Comparison of ENCODE assay signal across 16 cellular contexts in the genomic region with DNA sequence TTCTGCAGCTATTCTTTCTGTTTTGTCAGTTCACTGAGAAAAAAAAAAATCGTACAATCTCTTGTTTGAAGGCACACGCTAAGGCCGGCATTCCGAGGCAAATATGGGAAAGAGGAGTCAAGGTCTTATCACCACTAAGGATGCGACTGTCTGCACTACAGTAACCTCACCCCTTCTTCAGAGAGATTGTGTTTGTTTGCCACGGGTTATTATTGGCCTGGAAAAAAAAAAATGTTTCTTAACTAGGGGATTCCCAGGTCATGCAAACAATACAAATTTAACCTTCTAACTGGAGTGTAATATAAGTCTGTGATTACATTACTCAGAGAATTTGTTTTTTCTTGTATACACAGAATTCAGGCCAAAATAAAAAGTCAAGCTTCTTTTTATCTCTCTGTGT.
DNase-seq lines count a peak whose midpoint lies in the region; ATAC-seq, FAIRE-seq and TF ChIP-seq lines count a peak whose summit lies in the region.
"Had no signal": no experiment of that assay in that cellular context is flagged by ENCODE, and none has a peak within 500 bp of the region (broad histone marks: within the 10 kb centered on the region; RNA-seq: fewer than 3 reads in every experiment).

No MANE protein-coding gene starts in this region.

- no peaks in the 10 kb centered on the region for H3K27me3 ChIP-seq in right lobe of liver
- H3K27me3 ChIP-seq in HepG2 (ENCODE audit: control insufficient read depth in 1 of 2, insufficient read depth in 2 of 2, low read length in 2 of 2) = no peaks in the 10 kb centered on the region
- no peaks in the 10 kb centered on the region for H3K27me3 ChIP-seq in MM.1S (replicated peaks; ENCODE audit: insufficient read depth, low read length)
- H3K27me3 ChIP-seq: gastrocnemius medialis, suprapubic skin had no signal

- H3K79me2 ChIP-seq in HepG2 (ENCODE audit: insufficient read depth, low read length) (no peaks in the 10 kb centered on the region), MM.1S (ENCODE audit: low read length) (no peaks in the 10 kb centered on the region)
- H3K79me2 ChIP-seq: parathyroid adenoma had no signal

- no TSS peak for BruUV-seq in HepG2 (replicated peaks; lab: Mats Ljungman, UMichigan)

- CTCF ChIA-PET in HepG2 (lab: Yijun Ruan, JAX; ENCODE audit: low intra/inter-chr PET ratio, low total read pairs) = no interaction called here

- in situ Hi-C loops in HepG2 (cut with HindIII; ENCODE audit: extremely low pct_ligation_motif_present, low pct_unique_long_range_greater_than_20kb) = loop anchor here (10.0 kb wide), 1 partner anchor 108 kb away; no protein-coding TSS in a partner anchor

- H3K27ac ChIP-seq in right lobe of liver (no peak overlapping the region), HepG2 (ENCODE audit: extremely low read length, insufficient read depth, low read length) (no peak overlapping the region), MM.1S (ENCODE audit: low read length) (no peak overlapping the region)
- H3K27ac ChIP-seq: gastrocnemius medialis, parathyroid adenoma, PC-9, suprapubic skin had no signal

- H3K4me3 ChIP-seq in right lobe of liver = no peak overlapping the region
- no peak overlapping the region for H3K4me3 ChIP-seq in HepG2 (replicated peaks in 1 of 3; ENCODE audit: insufficient read depth in 1 of 3, low read depth in 2 of 3, low read length in 3 of 3)
- H3K4me3 ChIP-seq in MM.1S (ENCODE audit: low read length) = no peak overlapping the region
- H3K4me3 ChIP-seq: gastrocnemius medialis, PC-9, suprapubic skin had no signal

- no peaks in the 10 kb centered on the region for H3K9me2 ChIP-seq in MM.1S (replicated peaks; ENCODE audit: insufficient read depth, low read length)

- DNase-seq in right lobe of liver (no peak), HepG2 (ENCODE audit: low spot score) (no peak), MM.1S (peak; percentile 26), putamen (ENCODE audit: low spot score) (no peak), left lobe of liver (ENCODE audit: low spot score) (no peak), NK-92 (lab: John Stamatoyannopoulos, UW; ENCODE audit: unreplicated experiment) (no peak)
- DNase-seq: gastrocnemius medialis, immature natural killer cell, NCI-H226, PC-9 had no signal

- TF ChIP-seq POLR2A in right lobe of liver (IDR thresholded peaks at IDR 0.05) = no peak
- no peak for TF ChIP-seq POLR2A in HepG2 (IDR thresholded peaks at IDR 0.05; ENCODE audit: insufficient read depth in 1 of 2, low read depth in 2 of 2, low read length in 2 of 2)

- H3K4me1 ChIP-seq in right lobe of liver (no peaks in the 10 kb centered on the region), HepG2 (ENCODE audit: insufficient read depth, low read length) (no peaks in the 10 kb centered on the region), MM.1S (ENCODE audit: low read length) (peaks cover 16% of the 10 kb centered on the region; the same call in 1 of the 2 replicates)
- H3K4me1 ChIP-seq: gastrocnemius medialis, parathyroid adenoma, suprapubic skin had no signal

- H3F3A ChIP-seq in MM.1S (ENCODE audit: insufficient read depth, low read length) = no peaks in the 10 kb centered on the region

- ATAC-seq in right lobe of liver (peak; percentile 51 to 84 (median 74)), HepG2 (no peak), HG02610 (IDR thresholded peaks at IDR 0.05; ENCODE audit: unreplicated experiment) (peak; percentile 42), GM21515 (IDR thresholded peaks at IDR 0.05; ENCODE audit: unreplicated experiment) (no peak), left lobe of liver (no peak)
- ATAC-seq: gastrocnemius medialis, HCT116 had no signal

- H3K9ac ChIP-seq in HepG2 (ENCODE audit: insufficient read depth, low read depth, low read length) (no peak overlapping the region), MM.1S (ENCODE audit: low read length) (no peak overlapping the region)
- H3K9ac ChIP-seq: parathyroid adenoma had no signal

- no peak for TF ChIP-seq CTCF in right lobe of liver (IDR thresholded peaks at IDR 0.05)
- no peak for TF ChIP-seq CTCF in HepG2 (CRISPR knock-in tag; IDR thresholded peaks at IDR 0.05)
- TF ChIP-seq CTCF in MM.1S (IDR thresholded peaks at IDR 0.05; ENCODE audit: low read length) = no peak

- TF ChIP-seq EP300 in HepG2 (IDR thresholded peaks at IDR 0.05; ENCODE audit: low read depth in 2 of 2, low read length in 2 of 2) (no peak), HepG2 (CRISPR knock-in tag; IDR thresholded peaks at IDR 0.05; ENCODE audit: borderline replicate concordance) (no peak)

- H3K36me3 ChIP-seq in right lobe of liver = no peaks in the 10 kb centered on the region
- H3K36me3 ChIP-seq in HepG2 (replicated peaks in 1 of 2; ENCODE audit: control insufficient read depth in 1 of 2, insufficient read depth in 2 of 2, low read length in 2 of 2) = no peaks in the 10 kb centered on the region
- no peaks in the 10 kb centered on the region for H3K36me3 ChIP-seq in MM.1S (replicated peaks; ENCODE audit: insufficient read depth, low read length)
- H3K36me3 ChIP-seq: gastrocnemius medialis, suprapubic skin had no signal

- POLR2A ChIA-PET in HepG2 (lab: Yijun Ruan, JAX) = no interaction called here

- no peak overlapping the region for H2AFZ ChIP-seq in HepG2 (ENCODE audit: low read length)
- no peak overlapping the region for H2AFZ ChIP-seq in MM.1S (ENCODE audit: low read length)
- H2AFZ ChIP-seq: parathyroid adenoma, PC-9 had no signal

- no peak for FAIRE-seq in HepG2 (lab: Jason Lieb, UNC)
- FAIRE-seq: A204.1 had no signal

- no peak for TF ChIP-seq RAD21 in HepG2 (CRISPR knock-in tag; IDR thresholded peaks at IDR 0.05)

- WGBS in right lobe of liver (ENCODE audit: insufficient coverage, low coverage, low lambda C conversion rate, missing lambda C conversion rate) = 24% methylated on average over 6 of the region's 6 CpGs
- WGBS in HepG2 (ENCODE audit: low lambda C conversion rate) = 5% methylated on average over 6 of the region's 6 CpGs

- H3K4me2 ChIP-seq in HepG2 (ENCODE audit: low read depth, low read length) (no peak overlapping the region), MM.1S (ENCODE audit: low read depth, low read length) (no peak overlapping the region)
- H3K4me2 ChIP-seq: PC-9 had no signal

- no peaks in the 10 kb centered on the region for H4K20me1 ChIP-seq in HepG2 (ENCODE audit: insufficient read depth, low read length)
- no peaks in the 10 kb centered on the region for H4K20me1 ChIP-seq in MM.1S (ENCODE audit: insufficient read depth, low read length)

- no peaks in the 10 kb centered on the region for H3K9me3 ChIP-seq in right lobe of liver
- H3K9me3 ChIP-seq in HepG2 (ENCODE audit: low read length) = no peaks in the 10 kb centered on the region
- no peaks in the 10 kb centered on the region for H3K9me3 ChIP-seq in MM.1S (replicated peaks; ENCODE audit: insufficient read depth, low read length)
- H3K9me3 ChIP-seq: gastrocnemius medialis had no signal

- intact Hi-C loops in right lobe of liver (cut with DNase I) (no loop called here), HepG2 (cut with micrococcal nuclease; ENCODE audit: unreplicated experiment) (no loop called here)

TF ChIP-seq in HepG2, 621 proteins besides CTCF, POLR2A, EP300 and RAD21:
- TF ChIP-seq MEIS1 (CRISPR knock-in tag; IDR thresholded peaks at IDR 0.05; ENCODE audit: borderline replicate concordance) (no peak), ZFP41 (CRISPR knock-in tag; IDR thresholded peaks at IDR 0.05; ENCODE audit: borderline replicate concordance) (no peak), ZNF878 (CRISPR knock-in tag; IDR thresholded peaks at IDR 0.05) (no peak), ZC3H13 (CRISPR knock-in tag; IDR thresholded peaks at IDR 0.05) (no peak), JARID2 (CRISPR knock-in tag; IDR thresholded peaks at IDR 0.05; ENCODE audit: insufficient replicate concordance) (no peak), ZNF782 (CRISPR knock-in tag; IDR thresholded peaks at IDR 0.05; ENCODE audit: borderline replicate concordance) (no peak), ZBTB26 (CRISPR knock-in tag; IDR thresholded peaks at IDR 0.05; ENCODE audit: borderline replicate concordance) (no peak), XRCC5 (optimal IDR thresholded peaks at IDR 0.05; ENCODE audit: low read length) (no peak), ZSCAN22 (CRISPR knock-in tag; IDR thresholded peaks at IDR 0.05) (no peak), NAIF1 (CRISPR knock-in tag; IDR thresholded peaks at IDR 0.05; ENCODE audit: borderline replicate concordance) (no peak), ZNF446 (CRISPR knock-in tag; IDR thresholded peaks at IDR 0.05) (no peak)
- TF ChIP-seq, protein P1, sequence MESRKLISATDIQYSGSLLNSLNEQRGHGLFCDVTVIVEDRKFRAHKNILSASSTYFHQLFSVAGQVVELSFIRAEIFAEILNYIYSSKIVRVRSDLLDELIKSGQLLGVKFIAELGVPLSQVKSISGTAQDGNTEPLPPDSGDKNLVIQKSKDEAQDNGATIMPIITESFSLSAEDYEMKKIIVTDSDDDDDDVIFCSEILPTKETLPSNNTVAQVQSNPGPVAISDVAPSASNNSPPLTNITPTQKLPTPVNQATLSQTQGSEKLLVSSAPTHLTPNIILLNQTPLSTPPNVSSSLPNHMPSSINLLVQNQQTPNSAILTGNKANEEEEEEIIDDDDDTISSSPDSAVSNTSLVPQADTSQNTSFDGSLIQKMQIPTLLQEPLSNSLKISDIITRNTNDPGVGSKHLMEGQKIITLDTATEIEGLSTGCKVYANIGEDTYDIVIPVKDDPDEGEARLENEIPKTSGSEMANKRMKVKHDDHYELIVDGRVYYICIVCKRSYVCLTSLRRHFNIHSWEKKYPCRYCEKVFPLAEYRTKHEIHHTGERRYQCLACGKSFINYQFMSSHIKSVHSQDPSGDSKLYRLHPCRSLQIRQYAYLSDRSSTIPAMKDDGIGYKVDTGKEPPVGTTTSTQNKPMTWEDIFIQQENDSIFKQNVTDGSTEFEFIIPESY (CRISPR knock-in tag; IDR thresholded peaks at IDR 0.05) = no peak

Comparison
In these comparisons a context has a peak if more than half of its experiments do, and no peak if none do; other contexts are left out.
1. ATAC-seq: peak in right lobe of liver (4 of 4) and HG02610 (single experiment); none in HepG2 (single experiment), GM21515 (single experiment) and left lobe of liver (single experiment).